In the genomic region with DNA sequence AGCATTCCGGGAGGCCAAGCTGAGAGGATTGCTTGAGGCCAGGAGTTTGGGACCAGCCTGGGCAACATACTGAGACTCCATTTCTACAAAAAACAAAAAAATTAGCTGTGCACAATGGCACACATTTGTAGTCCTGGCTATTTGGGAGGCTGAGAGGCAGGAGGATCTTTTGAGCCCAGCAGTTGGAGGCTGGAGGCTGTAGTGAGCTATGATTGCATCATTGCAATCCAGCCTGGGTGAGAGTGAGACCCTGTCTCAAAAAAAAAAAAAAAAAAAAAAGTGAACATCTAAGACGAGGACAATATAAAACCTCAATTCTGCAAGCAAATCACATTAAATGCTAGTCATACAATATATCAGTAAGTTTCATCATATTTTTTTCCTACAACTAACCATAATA, we compare ENCODE assay signal across 3 cellular contexts.
TF ChIP-seq lines count a peak whose summit lies in the region.

No MANE protein-coding gene starts in this region.

TF ChIP-seq in HepG2, 621 proteins besides CTCF, POLR2A, EP300 and RAD21:
- no peak for TF ChIP-seq NFRKB (IDR thresholded peaks at IDR 0.05)
- TF ChIP-seq, protein P1, sequence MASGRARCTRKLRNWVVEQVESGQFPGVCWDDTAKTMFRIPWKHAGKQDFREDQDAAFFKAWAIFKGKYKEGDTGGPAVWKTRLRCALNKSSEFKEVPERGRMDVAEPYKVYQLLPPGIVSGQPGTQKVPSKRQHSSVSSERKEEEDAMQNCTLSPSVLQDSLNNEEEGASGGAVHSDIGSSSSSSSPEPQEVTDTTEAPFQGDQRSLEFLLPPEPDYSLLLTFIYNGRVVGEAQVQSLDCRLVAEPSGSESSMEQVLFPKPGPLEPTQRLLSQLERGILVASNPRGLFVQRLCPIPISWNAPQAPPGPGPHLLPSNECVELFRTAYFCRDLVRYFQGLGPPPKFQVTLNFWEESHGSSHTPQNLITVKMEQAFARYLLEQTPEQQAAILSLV (CRISPR knock-in tag; IDR thresholded peaks at IDR 0.05; ENCODE audit: borderline replicate concordance) = no peak
- 0 out of 2 replicates have a peak, but pooled peaks have one; percentile 13 for TF ChIP-seq CEBPG (CRISPR knock-in tag; IDR thresholded peaks at IDR 0.05)
- TF ChIP-seq, protein P2, sequence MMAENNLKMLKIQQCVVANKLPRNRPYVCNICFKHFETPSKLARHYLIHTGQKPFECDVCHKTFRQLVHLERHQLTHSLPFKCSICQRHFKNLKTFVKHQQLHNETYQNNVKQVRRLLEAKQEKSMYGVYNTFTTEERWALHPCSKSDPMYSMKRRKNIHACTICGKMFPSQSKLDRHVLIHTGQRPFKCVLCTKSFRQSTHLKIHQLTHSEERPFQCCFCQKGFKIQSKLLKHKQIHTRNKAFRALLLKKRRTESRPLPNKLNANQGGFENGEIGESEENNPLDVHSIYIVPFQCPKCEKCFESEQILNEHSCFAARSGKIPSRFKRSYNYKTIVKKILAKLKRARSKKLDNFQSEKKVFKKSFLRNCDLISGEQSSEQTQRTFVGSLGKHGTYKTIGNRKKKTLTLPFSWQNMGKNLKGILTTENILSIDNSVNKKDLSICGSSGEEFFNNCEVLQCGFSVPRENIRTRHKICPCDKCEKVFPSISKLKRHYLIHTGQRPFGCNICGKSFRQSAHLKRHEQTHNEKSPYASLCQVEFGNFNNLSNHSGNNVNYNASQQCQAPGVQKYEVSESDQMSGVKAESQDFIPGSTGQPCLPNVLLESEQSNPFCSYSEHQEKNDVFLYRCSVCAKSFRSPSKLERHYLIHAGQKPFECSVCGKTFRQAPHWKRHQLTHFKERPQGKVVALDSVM (CRISPR knock-in tag; IDR thresholded peaks at IDR 0.05) = peak; percentile 91
- TF ChIP-seq CEBPB (IDR thresholded peaks at IDR 0.05; ENCODE audit: borderline replicate concordance, low read depth, low read length) = 0 out of 2 replicates have a peak, but pooled peaks have one; percentile 20
- peak; percentile 56; the same call in 1 of the 2 replicates for TF ChIP-seq ATF7 (IDR thresholded peaks at IDR 0.05)
- no peak for TF ChIP-seq ATF7 (CRISPR knock-in tag; IDR thresholded peaks at IDR 0.05)

TF ChIP-seq in IMR-90, 13 proteins besides CTCF, POLR2A, EP300 and RAD21:
- TF ChIP-seq MAFK (IDR thresholded peaks at IDR 0.05; ENCODE audit: low read depth, low read length) = no peak
- TF ChIP-seq NFE2L2 (IDR thresholded peaks at IDR 0.05; ENCODE audit: low read depth, low read length) = no peak
- 0 out of 2 replicates have a peak, but pooled peaks have one; percentile 5 for TF ChIP-seq CEBPB (IDR thresholded peaks at IDR 0.05; ENCODE audit: low read depth, low read length)
- no peak for TF ChIP-seq RFX5 (IDR thresholded peaks at IDR 0.05; ENCODE audit: low read depth, low read length)
- TF ChIP-seq, protein P3, sequence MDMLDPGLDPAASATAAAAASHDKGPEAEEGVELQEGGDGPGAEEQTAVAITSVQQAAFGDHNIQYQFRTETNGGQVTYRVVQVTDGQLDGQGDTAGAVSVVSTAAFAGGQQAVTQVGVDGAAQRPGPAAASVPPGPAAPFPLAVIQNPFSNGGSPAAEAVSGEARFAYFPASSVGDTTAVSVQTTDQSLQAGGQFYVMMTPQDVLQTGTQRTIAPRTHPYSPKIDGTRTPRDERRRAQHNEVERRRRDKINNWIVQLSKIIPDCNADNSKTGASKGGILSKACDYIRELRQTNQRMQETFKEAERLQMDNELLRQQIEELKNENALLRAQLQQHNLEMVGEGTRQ (IDR thresholded peaks at IDR 0.05; ENCODE audit: low read depth, low read length) = no peak

TF ChIP-seq in K562, 482 proteins besides CTCF, POLR2A, EP300 and RAD21:
- TF ChIP-seq CEBPB (tag; IDR thresholded peaks at IDR 0.05) (0 out of 2 replicates have a peak, but pooled peaks have one; percentile 12), KLF10 (CRISPR knock-in tag; IDR thresholded peaks at IDR 0.05) (no peak), ZNF253 (CRISPR knock-in tag; conservative IDR thresholded peaks at IDR 0.05) (no peak), CEBPG (CRISPR knock-in tag; IDR thresholded peaks at IDR 0.05) (peak; percentile 59), CEBPG (tag; conservative IDR thresholded peaks at IDR 0.05 in 1 of 2, IDR thresholded peaks at IDR 0.05 in 1 of 2) (peak in 1 of 2 experiments; percentile 26; a peak in 1 of 4 replicates), FOXP4 (CRISPR knock-in tag; IDR thresholded peaks at IDR 0.05; ENCODE audit: borderline replicate concordance) (no peak), BRF2 (IDR thresholded peaks at IDR 0.05; ENCODE audit: borderline replicate concordance, insufficient read depth, insufficient read length) (no peak), ZNF316 (IDR thresholded peaks at IDR 0.05) (peak; percentile 37)
- TF ChIP-seq, protein P4, sequence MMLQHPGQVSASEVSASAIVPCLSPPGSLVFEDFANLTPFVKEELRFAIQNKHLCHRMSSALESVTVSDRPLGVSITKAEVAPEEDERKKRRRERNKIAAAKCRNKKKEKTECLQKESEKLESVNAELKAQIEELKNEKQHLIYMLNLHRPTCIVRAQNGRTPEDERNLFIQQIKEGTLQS (IDR thresholded peaks at IDR 0.05) = peak; percentile 56
- TF ChIP-seq, protein P4 (CRISPR knock-in tag; conservative IDR thresholded peaks at IDR 0.05) = no peak
- TF ChIP-seq, protein P5, sequence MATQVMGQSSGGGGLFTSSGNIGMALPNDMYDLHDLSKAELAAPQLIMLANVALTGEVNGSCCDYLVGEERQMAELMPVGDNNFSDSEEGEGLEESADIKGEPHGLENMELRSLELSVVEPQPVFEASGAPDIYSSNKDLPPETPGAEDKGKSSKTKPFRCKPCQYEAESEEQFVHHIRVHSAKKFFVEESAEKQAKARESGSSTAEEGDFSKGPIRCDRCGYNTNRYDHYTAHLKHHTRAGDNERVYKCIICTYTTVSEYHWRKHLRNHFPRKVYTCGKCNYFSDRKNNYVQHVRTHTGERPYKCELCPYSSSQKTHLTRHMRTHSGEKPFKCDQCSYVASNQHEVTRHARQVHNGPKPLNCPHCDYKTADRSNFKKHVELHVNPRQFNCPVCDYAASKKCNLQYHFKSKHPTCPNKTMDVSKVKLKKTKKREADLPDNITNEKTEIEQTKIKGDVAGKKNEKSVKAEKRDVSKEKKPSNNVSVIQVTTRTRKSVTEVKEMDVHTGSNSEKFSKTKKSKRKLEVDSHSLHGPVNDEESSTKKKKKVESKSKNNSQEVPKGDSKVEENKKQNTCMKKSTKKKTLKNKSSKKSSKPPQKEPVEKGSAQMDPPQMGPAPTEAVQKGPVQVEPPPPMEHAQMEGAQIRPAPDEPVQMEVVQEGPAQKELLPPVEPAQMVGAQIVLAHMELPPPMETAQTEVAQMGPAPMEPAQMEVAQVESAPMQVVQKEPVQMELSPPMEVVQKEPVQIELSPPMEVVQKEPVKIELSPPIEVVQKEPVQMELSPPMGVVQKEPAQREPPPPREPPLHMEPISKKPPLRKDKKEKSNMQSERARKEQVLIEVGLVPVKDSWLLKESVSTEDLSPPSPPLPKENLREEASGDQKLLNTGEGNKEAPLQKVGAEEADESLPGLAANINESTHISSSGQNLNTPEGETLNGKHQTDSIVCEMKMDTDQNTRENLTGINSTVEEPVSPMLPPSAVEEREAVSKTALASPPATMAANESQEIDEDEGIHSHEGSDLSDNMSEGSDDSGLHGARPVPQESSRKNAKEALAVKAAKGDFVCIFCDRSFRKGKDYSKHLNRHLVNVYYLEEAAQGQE (CRISPR knock-in tag; IDR thresholded peaks at IDR 0.05; ENCODE audit: low read depth) = no peak
